ENCODE assay signal across 30 cellular contexts in the genomic region with DNA sequence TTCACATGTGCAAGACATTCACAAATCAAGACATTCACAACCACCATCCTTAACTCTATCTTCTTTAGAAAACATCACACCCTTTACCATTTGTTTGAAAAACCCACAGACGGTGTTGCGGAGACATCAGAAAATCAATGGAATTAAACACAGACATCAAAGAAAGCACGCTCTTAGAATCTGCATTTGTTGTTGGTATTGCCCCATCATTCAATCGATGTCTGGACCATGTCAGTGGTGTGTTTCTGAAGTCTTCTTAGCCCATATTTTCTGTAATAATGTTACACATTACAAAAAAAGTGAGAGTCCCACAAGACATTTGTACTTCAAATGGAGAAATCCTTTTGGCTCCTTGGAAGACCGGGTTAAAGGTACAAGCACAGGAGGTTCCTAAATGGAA.
"Had no signal": no experiment of that assay in that cellular context is flagged by ENCODE, and none has a peak within 500 bp of the region (broad histone marks: within the 10 kb centered on the region; RNA-seq: fewer than 3 reads in every experiment).

No MANE protein-coding gene starts in this region.

- H2AFZ ChIP-seq: neural progenitor cell, parathyroid adenoma had no signal

- H3K9me3 Mint-ChIP-seq: mesothelial cell of epicardium, naive B cell, nephron progenitor cell, neural progenitor cell had no signal

- H3K4me1 ChIP-seq: left lung, neural progenitor cell, parathyroid adenoma, right atrium auricular region, suprapubic skin, tibial artery had no signal

- H3K27me3 Mint-ChIP-seq: naive B cell; stimulated activated naive CD8-positive, alpha-beta T cell treated with anti-CD3 and anti-CD28 coated beads, Interleukin-15, Interleukin-2, amounts not matched to agents 100 ng/mL and 50 ng/mL, for 24 hours had no signal

- H3K9ac ChIP-seq: neural progenitor cell, parathyroid adenoma had no signal

- DNase-seq: heart right ventricle; hippocampal formation; immature natural killer cell; islet precursor cell; left lung; mesendoderm; naive B cell; natural killer cell; nephron progenitor cell; occipital lobe; stimulated activated CD4-positive, alpha-beta T cell treated with anti-CD3 and anti-CD28 coated beads, Interleukin-12 subunit alpha, Interleukin-12 subunit beta, amount 100 ng/mL, for 4 hours; stimulated activated CD4-positive, alpha-beta T cell treated with anti-CD3 and anti-CD28 coated beads, Interleukin-15, amount 100 ng/mL, for 24 hours; stimulated activated CD4-positive, alpha-beta T cell treated with anti-CD3 and anti-CD28 coated beads, Interleukin-2, amount 100 ng/mL, for 24 hours; stimulated activated CD4-positive, alpha-beta T cell treated with anti-CD3 and anti-CD28 coated beads, Interleukin-4, amount 100 ng/mL, for 1 hour; stimulated activated naive CD4-positive, alpha-beta T cell; tibial artery; trophoblast cell; upper lobe of right lung had no signal

- H3K4me3 ChIP-seq: heart right ventricle, left lung, lung, neural progenitor cell, right atrium auricular region, skin epidermis, suprapubic skin, thoracic aorta, tibial artery, upper lobe of right lung had no signal

- H3K36me3 ChIP-seq: neural progenitor cell, right atrium auricular region, thoracic aorta had no signal

- H3K9me3 ChIP-seq: heart right ventricle, left lung, neutrophil, right atrium auricular region, suprapubic skin, thoracic aorta, tibial artery, upper lobe of right lung had no signal

- H3K27ac Mint-ChIP-seq: mesothelial cell of epicardium; naive B cell; neural progenitor cell; stimulated activated naive CD8-positive, alpha-beta T cell treated with anti-CD3 and anti-CD28 coated beads, Interleukin-15, Interleukin-2, amounts not matched to agents 100 ng/mL and 50 ng/mL, for 24 hours had no signal

- H3K4me3 Mint-ChIP-seq: immature natural killer cell; mesothelial cell of epicardium; naive B cell; natural killer cell; nephron progenitor cell; neural progenitor cell; stimulated activated naive CD8-positive, alpha-beta T cell treated with anti-CD3 and anti-CD28 coated beads, Interleukin-15, Interleukin-2, amounts not matched to agents 100 ng/mL and 50 ng/mL, for 24 hours had no signal

- FAIRE-seq: urothelium cell line had no signal

- H3K36me3 Mint-ChIP-seq: mesothelial cell of epicardium, natural killer cell, neural progenitor cell had no signal

- H3K4me2 ChIP-seq: neural progenitor cell had no signal

- ATAC-seq: heart right ventricle, left lung, natural killer cell, sciatic nerve, upper lobe of right lung had no signal

- H3K4me1 Mint-ChIP-seq: neural progenitor cell had no signal

- H3K27ac ChIP-seq: heart right ventricle, left lung, neural progenitor cell, neutrophil, parathyroid adenoma, right atrium auricular region, skin epidermis, suprapubic skin, thoracic aorta, tibial artery, upper lobe of right lung had no signal

- H3K79me2 ChIP-seq: parathyroid adenoma had no signal

- H3K27me3 ChIP-seq: heart right ventricle, left lung, neural progenitor cell, neutrophil, right atrium auricular region, suprapubic skin, tibial artery, upper lobe of right lung had no signal
